Comparison of ENCODE assay signal across 10 cellular contexts in the genomic region with DNA sequence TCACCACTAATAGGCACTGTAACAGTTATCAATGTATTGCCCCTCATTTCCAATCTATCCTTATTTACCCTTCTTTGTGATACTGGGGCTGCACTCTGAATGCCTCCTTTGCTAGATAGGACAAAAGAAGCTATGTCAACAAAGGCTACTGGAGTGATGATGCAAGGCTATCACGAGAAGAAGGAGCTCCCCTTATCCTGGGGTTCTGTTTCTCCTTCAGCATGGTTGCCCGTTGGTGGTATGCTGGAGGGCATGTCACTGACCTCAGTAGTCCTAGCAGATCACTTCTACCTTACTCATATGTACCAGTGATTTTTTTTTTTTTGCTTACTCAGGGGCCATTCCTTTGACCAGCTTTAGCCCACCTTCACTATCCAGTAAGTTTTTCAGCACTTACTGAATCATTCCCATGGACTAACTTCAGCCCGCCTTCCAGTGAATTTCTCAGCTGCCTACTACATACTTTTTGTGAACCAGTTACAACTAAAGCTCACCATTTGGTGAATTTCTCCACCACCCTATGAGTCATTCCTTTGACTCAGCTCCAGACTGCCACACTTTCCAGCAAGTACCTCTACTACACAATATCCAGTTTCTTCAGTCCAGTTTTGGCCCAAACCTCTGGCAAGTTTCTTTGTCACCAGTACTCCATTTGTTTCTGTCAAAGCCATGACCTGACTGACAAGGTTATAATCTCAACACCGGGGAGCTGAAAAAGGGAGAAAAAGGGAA.
DNase-seq lines count a peak whose midpoint lies in the region; ATAC-seq and TF ChIP-seq lines count a peak whose summit lies in the region.
"Had no signal": no experiment of that assay in that cellular context is flagged by ENCODE, and none has a peak within 500 bp of the region (broad histone marks: within the 10 kb centered on the region; RNA-seq: fewer than 3 reads in every experiment).

No MANE protein-coding gene starts in this region.

- no peaks in the 10 kb centered on the region for H3K9me2 ChIP-seq in OCI-LY7 (ENCODE audit: insufficient read depth, low read length)

- DNase-seq in AG10803 (ENCODE audit: low read depth) (peak; percentile 84), astrocyte of the cerebellum (ENCODE audit: low read depth) (peak; percentile 35), kidney tubule cell (ENCODE audit: low spot score) (peak; percentile 62), Right ventricle myocardium inferior (ENCODE audit: missing footprints) (no peak), GOT3 (lab: John Stamatoyannopoulos, UW) (no peak), OCI-LY7 (ENCODE audit: low spot score) (no peak)
- no peak for DNase-seq in stimulated activated CD4-positive, alpha-beta T cell treated with anti-CD3 and anti-CD28 coated beads, Interleukin-4, amount 100 ng/mL, for 24 hours
- DNase-seq: activated T-cell treated with anti-CD3 and anti-CD28 coated beads, Interleukin-2, amount 50 U/mL, for 72 hours; CD4-positive, alpha-beta memory T cell had no signal

- no peak overlapping the region for H2AFZ ChIP-seq in OCI-LY7 (ENCODE audit: low read length)

- intact Hi-C loops in Right ventricle myocardium inferior (cut with DNase I) (no loop called here), OCI-LY7 (cut with micrococcal nuclease; ENCODE audit: unreplicated experiment) (no loop called here)

- H3K4me2 ChIP-seq in OCI-LY7 (ENCODE audit: low read length): no peak overlapping the region

- H3K36me3 ChIP-seq in OCI-LY7 (ENCODE audit: insufficient read depth, low read length): no peaks in the 10 kb centered on the region

- CTCF ChIA-PET in OCI-LY7 (lab: Charles Lee; ENCODE audit: unreplicated experiment): no interaction called here

- H4K20me1 ChIP-seq in OCI-LY7 (ENCODE audit: insufficient read depth, low read length): no peaks in the 10 kb centered on the region

- H3K79me2 ChIP-seq in OCI-LY7 (ENCODE audit: insufficient read depth, low read depth, low read length): no peaks in the 10 kb centered on the region

- ATAC-seq in Right ventricle myocardium inferior: no peak
- ATAC-seq: activated T-cell treated with anti-CD3 and anti-CD28 coated beads, Interleukin-2, amount 50 U/mL, for 72 hours had no signal

- BruUV-seq in OCI-LY7 (replicated peaks; lab: Mats Ljungman, UMichigan): no TSS peak

- POLR2A ChIA-PET in OCI-LY7 (lab: Charles Lee): interaction anchor here (0.7 kb wide), 1 partner anchor 20 kb away, joined by 4 read pairs; no protein-coding TSS in a partner anchor

- H3K9me3 ChIP-seq in OCI-LY7 (ENCODE audit: low read length): no peaks in the 10 kb centered on the region

- TF ChIP-seq EP300 in Ishikawa (IDR thresholded peaks at IDR 0.05; ENCODE audit: borderline replicate concordance): no peak

- no peak overlapping the region for H3K27ac ChIP-seq in OCI-LY7 (ENCODE audit: low read depth, low read length, poor library complexity, severe bottlenecking)

- no peak for TF ChIP-seq CTCF in AG10803 (conservative IDR thresholded peaks at IDR 0.05; ENCODE audit: low read length)
- no peak for TF ChIP-seq CTCF in astrocyte of the cerebellum (IDR thresholded peaks at IDR 0.05; ENCODE audit: low read depth, low read length, missing control alignments)
- no peak for TF ChIP-seq CTCF in OCI-LY7 (conservative IDR thresholded peaks at IDR 0.05; ENCODE audit: low read length)

- H3K4me1 ChIP-seq in OCI-LY7 (ENCODE audit: insufficient read depth, low read length, poor library complexity, severe bottlenecking): no peaks in the 10 kb centered on the region

- H3K4me3 ChIP-seq in AG10803 (ENCODE audit: low read length) (no peak overlapping the region), astrocyte of the cerebellum (ENCODE audit: low read depth, low read length) (no peak overlapping the region), OCI-LY7 (ENCODE audit: low read depth, low read length, poor library complexity, severe bottlenecking) (no peak overlapping the region)

- in situ Hi-C loops in astrocyte of the cerebellum (cut with HindIII; ENCODE audit: low sequenced_read_pairs): no loop called here

- TF ChIP-seq RAD21 in Ishikawa (IDR thresholded peaks at IDR 0.05; ENCODE audit: low read depth): no peak

TF ChIP-seq in Ishikawa, 13 proteins besides CTCF, POLR2A, EP300 and RAD21:
- TF ChIP-seq, protein P1, sequence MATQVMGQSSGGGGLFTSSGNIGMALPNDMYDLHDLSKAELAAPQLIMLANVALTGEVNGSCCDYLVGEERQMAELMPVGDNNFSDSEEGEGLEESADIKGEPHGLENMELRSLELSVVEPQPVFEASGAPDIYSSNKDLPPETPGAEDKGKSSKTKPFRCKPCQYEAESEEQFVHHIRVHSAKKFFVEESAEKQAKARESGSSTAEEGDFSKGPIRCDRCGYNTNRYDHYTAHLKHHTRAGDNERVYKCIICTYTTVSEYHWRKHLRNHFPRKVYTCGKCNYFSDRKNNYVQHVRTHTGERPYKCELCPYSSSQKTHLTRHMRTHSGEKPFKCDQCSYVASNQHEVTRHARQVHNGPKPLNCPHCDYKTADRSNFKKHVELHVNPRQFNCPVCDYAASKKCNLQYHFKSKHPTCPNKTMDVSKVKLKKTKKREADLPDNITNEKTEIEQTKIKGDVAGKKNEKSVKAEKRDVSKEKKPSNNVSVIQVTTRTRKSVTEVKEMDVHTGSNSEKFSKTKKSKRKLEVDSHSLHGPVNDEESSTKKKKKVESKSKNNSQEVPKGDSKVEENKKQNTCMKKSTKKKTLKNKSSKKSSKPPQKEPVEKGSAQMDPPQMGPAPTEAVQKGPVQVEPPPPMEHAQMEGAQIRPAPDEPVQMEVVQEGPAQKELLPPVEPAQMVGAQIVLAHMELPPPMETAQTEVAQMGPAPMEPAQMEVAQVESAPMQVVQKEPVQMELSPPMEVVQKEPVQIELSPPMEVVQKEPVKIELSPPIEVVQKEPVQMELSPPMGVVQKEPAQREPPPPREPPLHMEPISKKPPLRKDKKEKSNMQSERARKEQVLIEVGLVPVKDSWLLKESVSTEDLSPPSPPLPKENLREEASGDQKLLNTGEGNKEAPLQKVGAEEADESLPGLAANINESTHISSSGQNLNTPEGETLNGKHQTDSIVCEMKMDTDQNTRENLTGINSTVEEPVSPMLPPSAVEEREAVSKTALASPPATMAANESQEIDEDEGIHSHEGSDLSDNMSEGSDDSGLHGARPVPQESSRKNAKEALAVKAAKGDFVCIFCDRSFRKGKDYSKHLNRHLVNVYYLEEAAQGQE (IDR thresholded peaks at IDR 0.05; ENCODE audit: low read depth): no peak
- 0 out of 2 replicates have a peak, but pooled peaks have one; percentile 10 for TF ChIP-seq NFIC (IDR thresholded peaks at IDR 0.05)

Comparison
In these comparisons a context has a peak if more than half of its experiments do, and no peak if none do; other contexts are left out.
1. DNase-seq: peak in AG10803 (single experiment), astrocyte of the cerebellum (single experiment) and kidney tubule cell (single experiment); none in Right ventricle myocardium inferior (single experiment), stimulated activated CD4-positive, alpha-beta T cell treated with anti-CD3 and anti-CD28 coated beads, Interleukin-4, amount 100 ng/mL, for 24 hours (single experiment), GOT3 (single experiment) and OCI-LY7 (single experiment).